27 cellular contexts compared by ENCODE assay signal in genomic region chr7:38060116-38060515, GRCh38.
"Had no signal": no experiment of that assay in that cellular context is flagged by ENCODE, and none has a peak within 500 bp of the region (broad histone marks: within the 10 kb centered on the region; RNA-seq: fewer than 3 reads in every experiment).

No MANE protein-coding gene starts in this region.

- H3K4me1 ChIP-seq: colonic mucosa, esophagus muscularis mucosa, esophagus squamous epithelium, foreskin keratinocyte, gastrocnemius medialis, gastroesophageal sphincter, heart left ventricle, heart right ventricle had no signal

- FAIRE-seq: colon, endothelial cell of umbilical vein, frontal cortex had no signal

- H3K27ac ChIP-seq: colonic mucosa, coronary artery, dorsolateral prefrontal cortex, epithelial cell of prostate, esophagus muscularis mucosa, esophagus squamous epithelium, foreskin keratinocyte, gastrocnemius medialis, gastroesophageal sphincter, heart left ventricle, heart right ventricle had no signal

- H3K27me3 ChIP-seq: colonic mucosa, dorsolateral prefrontal cortex, esophagus muscularis mucosa, esophagus squamous epithelium, foreskin keratinocyte, gastrocnemius medialis, gastroesophageal sphincter, heart left ventricle, heart right ventricle had no signal

- H3K4me3 ChIP-seq: colonic mucosa, coronary artery, dorsolateral prefrontal cortex, esophagus muscularis mucosa, esophagus squamous epithelium, gastrocnemius medialis, gastroesophageal sphincter, heart left ventricle, heart right ventricle had no signal

- H3K9me3 ChIP-seq: colonic mucosa, esophagus muscularis mucosa, esophagus squamous epithelium, gastrocnemius medialis, gastroesophageal sphincter, heart left ventricle, heart right ventricle had no signal

- H3K36me3 ChIP-seq: colonic mucosa, esophagus muscularis mucosa, esophagus squamous epithelium, gastrocnemius medialis, gastroesophageal sphincter, heart left ventricle, heart right ventricle had no signal

- ATAC-seq: effector memory CD8-positive, alpha-beta T cell; esophagus mucosa; foreskin keratinocyte; gastrocnemius medialis; gastroesophageal sphincter; heart left ventricle; heart right ventricle had no signal

- DNase-seq: colonic mucosa; cortex of kidney; dermis blood vessel endothelial cell; dorsolateral prefrontal cortex; effector CD4-positive, alpha-beta T cell; effector CD8-positive, alpha-beta T cell; effector memory CD4-positive, alpha-beta T cell; effector memory CD8-positive, alpha-beta T cell; endodermal cell; erythroblast; esophagus squamous epithelium; foreskin fibroblast; foreskin keratinocyte; foreskin melanocyte; gastrocnemius medialis; glutamatergic neuron; head of caudate nucleus; heart left ventricle; heart right ventricle had no signal
